9 cellular contexts compared by ENCODE assay signal in genomic region chr5:65037845-65038815, GRCh38.
DNase-seq lines count a peak whose midpoint lies in the region; ATAC-seq, FAIRE-seq and TF ChIP-seq lines count a peak whose summit lies in the region.
"Had no signal": no experiment of that assay in that cellular context is flagged by ENCODE, and none has a peak within 500 bp of the region (broad histone marks: within the 10 kb centered on the region; RNA-seq: fewer than 3 reads in every experiment).

No MANE protein-coding gene starts in this region.

- 55% methylated on average over 8 of the region's 9 CpGs for WGBS in right lobe of liver (ENCODE audit: insufficient coverage, low coverage, low lambda C conversion rate, missing lambda C conversion rate)

- H3K9me3 ChIP-seq in CD4-positive, alpha-beta memory T cell (ENCODE audit: control insufficient read depth in 1 of 2, low read length in 2 of 2), result no peaks in the 10 kb centered on the region
- H3K9me3 ChIP-seq in HEK293 (ENCODE audit: control insufficient read depth, insufficient read depth, low read depth, low read length) (no peaks in the 10 kb centered on the region), right lobe of liver (no peaks in the 10 kb centered on the region)

- H3K36me3 ChIP-seq in CD4-positive, alpha-beta memory T cell (ENCODE audit: insufficient read depth, low read length), result no peaks in the 10 kb centered on the region
- H3K36me3 ChIP-seq in HEK293 (ENCODE audit: control insufficient read depth in 2 of 2, insufficient read depth in 1 of 2, low read length in 2 of 2) (no peaks in the 10 kb centered on the region), right lobe of liver (no peaks in the 10 kb centered on the region)

- FAIRE-seq in GM19239 (lab: Jason Lieb, UNC), result no peak

- peaks cover 18 to 38% (median 27%) of the 10 kb centered on the region in 4 donors for H3K4me1 Mint-ChIP-seq in CD4-positive, alpha-beta memory T cell
- peaks cover 37% of the 10 kb centered on the region for H3K4me1 Mint-ChIP-seq in activated naive CD8-positive, alpha-beta T cell treated with anti-CD3 and anti-CD28 coated beads, Interleukin-2, amount 10 ng/mL, durations not matched to agents 7 days and 5 days

- peak overlapping the region in 6 of 8 donors; percentile 17 to 73 (median 62) for H3K4me3 Mint-ChIP-seq in CD4-positive, alpha-beta memory T cell
- H3K4me3 Mint-ChIP-seq in activated naive CD8-positive, alpha-beta T cell treated with anti-CD3 and anti-CD28 coated beads, Interleukin-2, amount 10 ng/mL, durations not matched to agents 7 days and 5 days, result peak overlapping the region; percentile 55
- H3K4me3 Mint-ChIP-seq: memory B cell had no signal

- intact Hi-C loops in CD4-positive, alpha-beta memory T cell (cut with micrococcal nuclease), result loop anchor here (2.0 to 10.0 kb wide), 5 partner anchors 39 to 1107 kb away; partner anchors contain the start of genes CWC27, SREK1 and SREK1IP1
- intact Hi-C loops in right lobe of liver (cut with DNase I), result no loop called here

- CTCF ChIA-PET in CD4-positive, alpha-beta memory T cell (lab: Charles Lee; ENCODE audit: partially characterized antibody), result interaction anchor here (0.5 to 2.5 kb wide), 12 partner anchors 10 to 445 kb away, joined by 3 to 16 read pairs (median 5); no protein-coding TSS in a partner anchor
- CTCF ChIA-PET in HEK293 (lab: Yijun Ruan, JAX), result interaction anchor here (0.6 to 2.1 kb wide), 15 partner anchors 8 to 299 kb away, joined by 3 to 9 read pairs (median 4); no protein-coding TSS in a partner anchor

- DNase-seq in CD4-positive, alpha-beta memory T cell, result peak in 4 of 5 donors; percentile 24 to 50 (median 41)
- peak; percentile 34 for DNase-seq in activated naive CD8-positive, alpha-beta T cell treated with anti-CD3 and anti-CD28 coated beads, Interleukin-2, amount 10 ng/mL, durations not matched to agents 7 days and 5 days
- DNase-seq in right lobe of liver, result peak in 1 of 3 donors; percentile 46
- DNase-seq in NCI-H1694 (lab: John Stamatoyannopoulos, UW), result no peak
- DNase-seq in NCI-H2196 treated with DMSO at 0.1 percent for 48 hours (lab: John Stamatoyannopoulos, UW; ENCODE audit: unreplicated experiment), result no peak
- DNase-seq in GM19239 (ENCODE audit: insufficient read length, low spot score), result no peak

- ATAC-seq in activated naive CD8-positive, alpha-beta T cell treated with anti-CD3 and anti-CD28 coated beads, Interleukin-2, amount 10 ng/mL, durations not matched to agents 7 days and 5 days (ENCODE audit: low read depth), result peak; percentile 10
- ATAC-seq in right lobe of liver, result peak; percentile 20 to 47 (median 38)
- ATAC-seq in GM19397 (IDR thresholded peaks at IDR 0.05; ENCODE audit: unreplicated experiment), result no peak

- no peak overlapping the region for H3K4me3 ChIP-seq in CD4-positive, alpha-beta memory T cell (ENCODE audit: low read length in 2 of 2)
- H3K4me3 ChIP-seq in HEK293 (ENCODE audit: low read depth, low read length) (no peak overlapping the region), right lobe of liver (no peak overlapping the region)

- TF ChIP-seq POLR2A in right lobe of liver (IDR thresholded peaks at IDR 0.05), result no peak

- peaks cover 0 to 2% (median 0%) of the 10 kb centered on the region in 8 donors for H3K9me3 Mint-ChIP-seq in CD4-positive, alpha-beta memory T cell
- H3K9me3 Mint-ChIP-seq in activated naive CD8-positive, alpha-beta T cell treated with anti-CD3 and anti-CD28 coated beads, Interleukin-2, amount 10 ng/mL, durations not matched to agents 7 days and 5 days, result no peaks in the 10 kb centered on the region
- H3K9me3 Mint-ChIP-seq: memory B cell had no signal

- peak overlapping the region; percentile 90 for H3K27ac ChIP-seq in CD4-positive, alpha-beta memory T cell (ENCODE audit: low read depth, low read length)
- H3K27ac ChIP-seq in HEK293 (ENCODE audit: extremely low read depth, low read depth, low read length), result no peak overlapping the region
- no peak overlapping the region for H3K27ac ChIP-seq in right lobe of liver

- H3K4me1 ChIP-seq in CD4-positive, alpha-beta memory T cell (ENCODE audit: insufficient read depth, low read length), result peaks cover 30% of the 10 kb centered on the region
- H3K4me1 ChIP-seq in HEK293 (ENCODE audit: control insufficient read depth, insufficient read depth, low read length), result no peaks in the 10 kb centered on the region; the same call in 1 of the 2 replicates
- peaks cover 0 to 10% (median 0%) of the 10 kb centered on the region in 4 donors for H3K4me1 ChIP-seq in right lobe of liver

- H3K27me3 Mint-ChIP-seq in CD4-positive, alpha-beta memory T cell, result no peaks in the 10 kb centered on the region
- H3K27me3 Mint-ChIP-seq in activated naive CD8-positive, alpha-beta T cell treated with anti-CD3 and anti-CD28 coated beads, Interleukin-2, amount 10 ng/mL, durations not matched to agents 7 days and 5 days, result no peaks in the 10 kb centered on the region
- H3K27me3 Mint-ChIP-seq: memory B cell had no signal

- H3K27me3 ChIP-seq in CD4-positive, alpha-beta memory T cell (ENCODE audit: insufficient read depth, low read length), result no peaks in the 10 kb centered on the region
- no peaks in the 10 kb centered on the region for H3K27me3 ChIP-seq in right lobe of liver

- POLR2A ChIA-PET in CD4-positive, alpha-beta memory T cell (lab: Charles Lee; ENCODE audit: partially characterized antibody), result interaction anchor here (0.7 kb wide), 1 partner anchor 65 kb away, joined by 3 read pairs; no protein-coding TSS in a partner anchor
- POLR2A ChIA-PET in HEK293 (lab: Yijun Ruan, JAX), result interaction anchor here (0.8 kb wide), 1 partner anchor 160 kb away, joined by 4 read pairs; no protein-coding TSS in a partner anchor
- POLR2A ChIA-PET in activated naive CD8-positive, alpha-beta T cell treated with anti-CD3 and anti-CD28 coated beads, Interleukin-2, amount 10 ng/mL, durations not matched to agents 7 days and 5 days (lab: Charles Lee), result interaction anchor here (3.0 kb wide), 1 partner anchor 66 kb away, joined by 18 read pairs; no protein-coding TSS in a partner anchor

- H3K36me3 Mint-ChIP-seq in CD4-positive, alpha-beta memory T cell, result peaks cover 0 to 3% of the 10 kb centered on the region in 2 donors
- peaks cover 1% of the 10 kb centered on the region for H3K36me3 Mint-ChIP-seq in activated naive CD8-positive, alpha-beta T cell treated with anti-CD3 and anti-CD28 coated beads, Interleukin-2, amount 10 ng/mL, durations not matched to agents 7 days and 5 days
- H3K36me3 Mint-ChIP-seq: memory B cell had no signal

- H3K27ac Mint-ChIP-seq in CD4-positive, alpha-beta memory T cell, result peak overlapping the region; percentile 80 to 100 (median 94)
- peak overlapping the region; percentile 98 for H3K27ac Mint-ChIP-seq in activated naive CD8-positive, alpha-beta T cell treated with anti-CD3 and anti-CD28 coated beads, Interleukin-2, amount 10 ng/mL, durations not matched to agents 7 days and 5 days
- H3K27ac Mint-ChIP-seq: memory B cell had no signal

- no peak for TF ChIP-seq CTCF in HEK293 (tag by site-specific recombination; IDR thresholded peaks at IDR 0.05)
- peak; percentile 16 to 57 (median 48) for TF ChIP-seq CTCF in right lobe of liver (IDR thresholded peaks at IDR 0.05)

TF ChIP-seq in HEK293, 187 proteins besides CTCF, POLR2A, EP300 and RAD21:
- TF ChIP-seq ATF2 (tag by site-specific recombination; IDR thresholded peaks at IDR 0.05; ENCODE audit: low read depth) (no peak), GLI4 (tag by site-specific recombination; IDR thresholded peaks at IDR 0.05) (no peak), PRDM1 (tag by site-specific recombination; IDR thresholded peaks at IDR 0.05) (peak; percentile 66; the same call in 1 of the 2 replicates), ZNF654 (tag by site-specific recombination; IDR thresholded peaks at IDR 0.05; ENCODE audit: low read depth) (peak; percentile 38), IKZF3 (tag by site-specific recombination; IDR thresholded peaks at IDR 0.05) (peak; percentile 57), ZNF214 (tag by site-specific recombination; IDR thresholded peaks at IDR 0.05; ENCODE audit: borderline replicate concordance) (no peak)
TF ChIP-seq in HEK293: peak in this region for 3.

Comparison
In these comparisons a context has a peak if more than half of its experiments do, and no peak if none do; other contexts are left out.
1. DNase-seq: peak in CD4-positive, alpha-beta memory T cell (4 of 5) and activated naive CD8-positive, alpha-beta T cell treated with anti-CD3 and anti-CD28 coated beads, Interleukin-2, amount 10 ng/mL, durations not matched to agents 7 days and 5 days (single experiment); none in NCI-H1694 (single experiment), NCI-H2196 treated with DMSO at 0.1 percent for 48 hours (single experiment) and GM19239 (single experiment).